ENCODE assay signal across 14 cellular contexts in genomic region chr18:68604256-68604655, GRCh38.
"Had no signal": no experiment of that assay in that cellular context is flagged by ENCODE, and none has a peak within 500 bp of the region (broad histone marks: within the 10 kb centered on the region; RNA-seq: fewer than 3 reads in every experiment).

No MANE protein-coding gene starts in this region.

- FAIRE-seq: small intestine, urothelium cell line had no signal

- H3K4me1 ChIP-seq: breast epithelium, right atrium auricular region, stomach had no signal

- DNase-seq: activated CD4-positive, alpha-beta memory T cell treated with anti-CD3 and anti-CD28 coated beads for 36 hours; activated gamma-delta T cell; activated T-cell treated with anti-CD3 and anti-CD28 coated beads, Interleukin-2, amount 50 U/mL, for 48 hours; anterior cingulate cortex; immature natural killer cell; naive thymus-derived CD4-positive, alpha-beta T cell; small intestine; stomach had no signal

- H3K27ac ChIP-seq: breast epithelium, neutrophil, right atrium auricular region, stomach, thoracic aorta, VCaP had no signal

- H3K27me3 ChIP-seq: breast epithelium, neutrophil, right atrium auricular region, stomach had no signal

- ATAC-seq: naive thymus-derived CD4-positive, alpha-beta T cell had no signal

- H3K9me3 ChIP-seq: breast epithelium, neutrophil, right atrium auricular region, stomach, thoracic aorta had no signal

- H3K36me3 ChIP-seq: breast epithelium, neutrophil, right atrium auricular region, stomach, thoracic aorta had no signal

- H3K4me3 ChIP-seq: breast epithelium, right atrium auricular region, stomach, thoracic aorta had no signal
